ENCODE assay signal across 11 cellular contexts in the genomic region with DNA sequence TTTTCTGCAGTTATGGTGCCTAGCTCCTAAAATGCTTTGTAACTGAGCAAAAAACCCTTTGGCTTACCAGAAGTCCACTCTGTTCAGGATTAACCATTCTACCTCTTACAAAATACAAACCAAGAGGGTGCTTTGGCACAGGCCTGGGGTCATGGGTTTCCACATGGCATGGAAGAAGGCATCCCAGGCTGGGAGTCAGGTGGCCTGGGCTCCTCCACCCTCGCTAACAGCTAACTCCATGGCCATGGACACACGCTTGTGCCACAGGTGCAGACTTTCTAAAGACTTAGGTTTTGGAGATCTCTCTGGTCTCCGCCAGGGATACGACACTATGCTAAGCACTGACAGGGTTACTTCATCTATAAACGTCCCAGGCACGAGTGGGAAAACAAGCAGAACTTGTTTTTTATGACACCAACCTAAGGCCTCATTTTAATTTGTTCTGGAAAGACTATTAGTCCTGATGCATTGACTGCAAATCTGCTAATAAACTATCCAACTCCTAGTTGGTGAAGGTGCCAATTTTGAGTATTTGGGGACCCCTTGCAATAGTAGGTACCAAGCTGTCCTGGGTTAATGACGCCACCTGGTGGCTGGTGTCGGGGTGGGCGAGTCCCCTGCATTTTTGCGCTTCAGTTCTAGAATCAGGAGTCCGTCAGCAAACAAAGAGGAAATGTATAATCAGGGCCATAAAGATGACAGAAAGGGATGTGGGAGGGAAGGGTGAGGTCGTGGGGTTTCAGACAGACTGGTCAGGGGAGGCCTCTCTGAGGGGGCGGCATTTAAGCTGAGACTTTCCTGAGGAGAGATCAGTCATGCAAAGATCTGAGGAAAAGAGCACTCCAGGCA. TPM values are rescaled to one million over a fixed set of nuclear protein-coding genes. Genes with fewer than 3 reads are reported as not detected.
DNase-seq lines count a peak whose midpoint lies in the region; ATAC-seq and TF ChIP-seq lines count a peak whose summit lies in the region.
"Had no signal": no experiment of that assay in that cellular context is flagged by ENCODE, and none has a peak within 500 bp of the region (broad histone marks: within the 10 kb centered on the region; RNA-seq: fewer than 3 reads in every experiment).

No MANE protein-coding gene starts in this region.

- peak overlapping the region; percentile 78; the same call in 1 of the 2 replicates for H2AFZ ChIP-seq in GM23338
- H2AFZ ChIP-seq: parathyroid adenoma had no signal

- no peaks in the 10 kb centered on the region for H3K36me3 Mint-ChIP-seq in CD8-positive, alpha-beta T cell
- H3K36me3 Mint-ChIP-seq in GM23338 (ENCODE audit: low read depth), result no peaks in the 10 kb centered on the region
- H3K36me3 Mint-ChIP-seq: activated naive CD8-positive, alpha-beta T cell had no signal

- TF ChIP-seq EP300 in upper lobe of left lung (IDR thresholded peaks at IDR 0.05), result no peak

- H3K4me3 ChIP-seq in CD8-positive, alpha-beta T cell (ENCODE audit: low read depth, low read length), result no peak overlapping the region
- H3K4me3 ChIP-seq in GM23338 (no peak overlapping the region), WERI-Rb-1 (ENCODE audit: low read depth, low read length) (no peak overlapping the region), lower lobe of right lung (no peak overlapping the region), upper lobe of left lung (no peak overlapping the region)

- no peaks in the 10 kb centered on the region for H3K4me1 ChIP-seq in CD8-positive, alpha-beta T cell (ENCODE audit: insufficient read depth, low read length)
- no peaks in the 10 kb centered on the region for H3K4me1 ChIP-seq in GM23338 (ENCODE audit: insufficient read depth)
- H3K4me1 ChIP-seq in lower lobe of right lung, result no peaks in the 10 kb centered on the region
- H3K4me1 ChIP-seq in upper lobe of left lung, result no peaks in the 10 kb centered on the region

- H3K9me3 Mint-ChIP-seq in CD8-positive, alpha-beta T cell, result no peaks in the 10 kb centered on the region
- H3K9me3 Mint-ChIP-seq in GM23338, result no peaks in the 10 kb centered on the region; the same call in 2 of the 3 replicates

- no peak overlapping the region for H3K4me2 ChIP-seq in GM23338

- ATAC-seq in CD8-positive, alpha-beta T cell, result no peak
- ATAC-seq in GM23338 (peak; percentile 81), lower lobe of right lung (no peak), HG02763 (IDR thresholded peaks at IDR 0.05; ENCODE audit: unreplicated experiment) (no peak), upper lobe of left lung (ENCODE audit: low FRiP score in 2 of 2) (no peak)

- H3K4me3 Mint-ChIP-seq in CD8-positive, alpha-beta T cell, result no peak overlapping the region
- no peak overlapping the region for H3K4me3 Mint-ChIP-seq in GM23338
- H3K4me3 Mint-ChIP-seq: activated naive CD8-positive, alpha-beta T cell had no signal

- intact Hi-C loops in CD8-positive, alpha-beta T cell (cut with DNase I, micrococcal nuclease), result no loop called here
- intact Hi-C loops in lower lobe of right lung (cut with DNase I), result no loop called here

- H3K9me2 ChIP-seq in GM23338 (ENCODE audit: insufficient read depth), result no peaks in the 10 kb centered on the region

- peak; percentile 1 for TF ChIP-seq CTCF in CD8-positive, alpha-beta T cell (IDR thresholded peaks at IDR 0.05)
- peak; percentile 95 to 99 for TF ChIP-seq CTCF in GM23338 (conservative IDR thresholded peaks at IDR 0.05; ENCODE audit: low read depth in 2 of 2)
- peak; percentile 72 for TF ChIP-seq CTCF in WERI-Rb-1 (IDR thresholded peaks at IDR 0.05; ENCODE audit: low read depth, low read length)
- TF ChIP-seq CTCF in lower lobe of right lung (IDR thresholded peaks at IDR 0.05), result peak; percentile 35
- peak in 2 of 6 experiments; percentile 8 to 22 for TF ChIP-seq CTCF in upper lobe of left lung (IDR thresholded peaks at IDR 0.05)

- DNase-seq in CD8-positive, alpha-beta T cell, result no peak
- DNase-seq in GM23338 (ENCODE audit: low spot score) (peak; percentile 71), WERI-Rb-1 (peak; percentile 52), lower lobe of right lung (no peak), Ammon's horn (ENCODE audit: low spot score) (no peak), upper lobe of left lung (no peak)
- DNase-seq: NCI-H1417 treated with DMSO at 0.1 percent for 48 hours, T-helper 1 cell had no signal

- no peak overlapping the region for H3K27ac Mint-ChIP-seq in CD8-positive, alpha-beta T cell
- H3K27ac Mint-ChIP-seq in GM23338, result no peak overlapping the region
- H3K27ac Mint-ChIP-seq: activated naive CD8-positive, alpha-beta T cell had no signal

- CTCF ChIA-PET in CD8-positive, alpha-beta T cell (lab: Charles Lee), result no interaction called here

- no peaks in the 10 kb centered on the region for H3K4me1 Mint-ChIP-seq in CD8-positive, alpha-beta T cell (ENCODE audit: low read depth)
- H3K4me1 Mint-ChIP-seq in GM23338, result peaks cover 2% of the 10 kb centered on the region; the same call in 2 of the 3 replicates

- H3K79me2 ChIP-seq in GM23338 (replicated peaks; ENCODE audit: insufficient read depth), result no peaks in the 10 kb centered on the region
- H3K79me2 ChIP-seq: parathyroid adenoma had no signal

- H3K9me3 ChIP-seq in CD8-positive, alpha-beta T cell (ENCODE audit: low read length), result no peaks in the 10 kb centered on the region
- peaks cover 2% of the 10 kb centered on the region for H3K9me3 ChIP-seq in WERI-Rb-1 (ENCODE audit: severe bottlenecking)
- H3K9me3 ChIP-seq in lower lobe of right lung, result no peaks in the 10 kb centered on the region
- no peaks in the 10 kb centered on the region for H3K9me3 ChIP-seq in upper lobe of left lung

- H3F3A ChIP-seq in GM23338 (replicated peaks; ENCODE audit: low read depth), result no peaks in the 10 kb centered on the region

- H3K27me3 Mint-ChIP-seq in CD8-positive, alpha-beta T cell (ENCODE audit: low read depth), result peaks cover 8% of the 10 kb centered on the region
- H3K27me3 Mint-ChIP-seq in GM23338 (ENCODE audit: insufficient read depth, low read depth, poor library complexity), result peaks cover 8% of the 10 kb centered on the region

- WGBS in upper lobe of left lung, 2 donors, result 65 to 73% methylated on average over 13 of the region's 13 CpGs

- no peaks in the 10 kb centered on the region for H3K36me3 ChIP-seq in CD8-positive, alpha-beta T cell (ENCODE audit: insufficient read depth, low read length)
- H3K36me3 ChIP-seq in GM23338 (ENCODE audit: insufficient read depth), result no peaks in the 10 kb centered on the region
- no peaks in the 10 kb centered on the region for H3K36me3 ChIP-seq in WERI-Rb-1
- no peaks in the 10 kb centered on the region for H3K36me3 ChIP-seq in lower lobe of right lung
- H3K36me3 ChIP-seq in upper lobe of left lung, result no peaks in the 10 kb centered on the region

- H4K20me1 ChIP-seq in GM23338 (replicated peaks; ENCODE audit: insufficient read depth), result no peaks in the 10 kb centered on the region

- no peak overlapping the region for H3K27ac ChIP-seq in CD8-positive, alpha-beta T cell (ENCODE audit: low read depth, low read length)
- H3K27ac ChIP-seq in GM23338 (ENCODE audit: low read depth) (no peak overlapping the region), WERI-Rb-1 (no peak overlapping the region), lower lobe of right lung (no peak overlapping the region), upper lobe of left lung (no peak overlapping the region)
- H3K27ac ChIP-seq: parathyroid adenoma had no signal

- no peaks in the 10 kb centered on the region for H3K27me3 ChIP-seq in CD8-positive, alpha-beta T cell (ENCODE audit: insufficient read depth, low read length)
- H3K27me3 ChIP-seq in GM23338 (ENCODE audit: insufficient read depth) (no peaks in the 10 kb centered on the region), WERI-Rb-1 (ENCODE audit: insufficient read depth, low read depth, severe bottlenecking) (no peaks in the 10 kb centered on the region), lower lobe of right lung (ENCODE audit: low read depth) (no peaks in the 10 kb centered on the region), upper lobe of left lung (no peaks in the 10 kb centered on the region)

- TF ChIP-seq POLR2A in upper lobe of left lung (IDR thresholded peaks at IDR 0.05), result no peak

- POLR2A ChIA-PET in CD8-positive, alpha-beta T cell (lab: Charles Lee), result no interaction called here

TF ChIP-seq in GM23338, 12 proteins besides CTCF, POLR2A, EP300 and RAD21 (continues in another document):
- TF ChIP-seq POLR2AphosphoS5 (IDR thresholded peaks at IDR 0.05; ENCODE audit: low read depth) (no peak), STAT1 (IDR thresholded peaks at IDR 0.05; ENCODE audit: unreplicated experiment) (no peak), NANOG (IDR thresholded peaks at IDR 0.05; ENCODE audit: borderline replicate concordance) (no peak)

RNA-seq across cellular contexts. Expression of gene ALDH1A3, which starts 10.3 kb away (rescaled TPM):
- total RNA-seq in CD8-positive, alpha-beta T cell, result not detected
- total RNA-seq in GM23338 (2014; rRNA removed; shearing (Covaris generic)), result 19.8 and 27.9 TPM in 2 replicates
- 2.8 and 4.0 TPM in 2 replicates for polyA plus RNA-seq in GM23338 (2016; fragmentation: Nextera tagmentation; extraction: Ambion mirVana)
- total RNA-seq in lower lobe of right lung (9.7 TPM), upper lobe of left lung (10 to 100 TPM in 5 of 6 donors, 1 to 10 TPM in 1; 3.6 to 41.5 (median 14.1) TPM)

RNA-seq across cellular contexts. Expression of gene LRRK1, which starts 49.8 kb away (rescaled TPM):
- under 1 TPM; 0.16 to 0.39 TPM for total RNA-seq in CD8-positive, alpha-beta T cell
- 2.6 and 4.4 TPM in 2 replicates for total RNA-seq in GM23338 (2014; rRNA removed; shearing (Covaris generic))
- 4.1 and 4.5 TPM in 2 replicates for polyA plus RNA-seq in GM23338 (2016; fragmentation: Nextera tagmentation; extraction: Ambion mirVana)
- total RNA-seq in lower lobe of right lung (24.3 TPM), upper lobe of left lung (10 to 100 TPM; 15.0 to 47.1 (median 31.2) TPM)

Comparison
In these comparisons a context has a peak if more than half of its experiments do, and no peak if none do; other contexts are left out.
1. DNase-seq: peak in GM23338 (single experiment) and WERI-Rb-1 (single experiment); none in CD8-positive, alpha-beta T cell (0 of 7), lower lobe of right lung (single experiment), Ammon's horn (single experiment) and upper lobe of left lung (0 of 2).
2. RNA of gene ALDH1A3, which starts 10.3 kb away (total RNA-seq): 19.8 to 27.9 TPM in GM23338, 3.6 to 41.5 TPM in upper lobe of left lung and 9.7 TPM in lower lobe of right lung (single experiment); not detected in CD8-positive, alpha-beta T cell; every median in the first group is over 4 times any median in the second.